In the genomic region with DNA sequence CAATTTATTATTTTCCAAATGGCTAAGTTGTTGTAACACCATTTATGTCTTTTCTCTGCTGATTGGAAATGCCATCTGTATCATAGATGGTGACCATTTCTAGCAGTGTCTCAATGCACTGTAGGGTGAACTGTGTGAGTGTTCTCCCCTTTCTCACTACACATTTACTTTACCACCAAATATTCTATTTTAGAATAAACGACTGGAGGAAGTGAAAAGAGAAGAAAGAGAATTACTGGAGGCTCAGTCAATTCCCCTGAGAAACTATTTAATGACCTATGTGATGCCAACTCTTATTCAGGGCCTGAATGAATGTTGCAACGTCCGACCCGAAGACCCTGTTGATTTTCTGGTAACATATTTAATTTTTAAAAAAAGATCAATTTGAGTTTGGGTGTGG, we compare ENCODE assay signal across 23 cellular contexts. TPM values are rescaled to one million over a fixed set of nuclear protein-coding genes. Genes with fewer than 3 reads are reported as not detected.
A peak's percentile ranks its signal among the peaks of the same experiment; 100 is the strongest.
DNase-seq lines count a peak whose midpoint lies in the region; ATAC-seq, FAIRE-seq and TF ChIP-seq lines count a peak whose summit lies in the region.
"Had no signal": no experiment of that assay in that cellular context is flagged by ENCODE, and none has a peak within 500 bp of the region (broad histone marks: within the 10 kb centered on the region; RNA-seq: fewer than 3 reads in every experiment).

No MANE protein-coding gene starts in this region.

- no peaks in the 10 kb centered on the region for H3K4me1 Mint-ChIP-seq in Calu3 (ENCODE audit: low read depth, unreplicated experiment)
- H3K4me1 Mint-ChIP-seq: activated naive CD8-positive, alpha-beta T cell treated with anti-CD3 and anti-CD28 coated beads for 36 hours had no signal

- BruUV-seq in Calu3 (replicated peaks; lab: Mats Ljungman, UMichigan), result no TSS peak

- 85 to 88% methylated on average over 4 of the region's 4 CpGs for WGBS in testis, 2 donors

- no peaks in the 10 kb centered on the region for H3K9me3 ChIP-seq in SU-DHL-6 (ENCODE audit: insufficient read depth, low read length)
- H3K9me3 ChIP-seq in testis, result no peaks in the 10 kb centered on the region
- H3K9me3 ChIP-seq: breast epithelium, left ventricle myocardium inferior had no signal

- H3K27me3 ChIP-seq in SU-DHL-6 (ENCODE audit: low read length) (no peaks in the 10 kb centered on the region), testis (no peaks in the 10 kb centered on the region)
- H3K27me3 ChIP-seq: breast epithelium had no signal

- H3K36me3 ChIP-seq in SU-DHL-6 (ENCODE audit: low read length) (no peaks in the 10 kb centered on the region), testis (ENCODE audit: low read depth, missing control alignments) (no peaks in the 10 kb centered on the region)
- H3K36me3 ChIP-seq: breast epithelium, left ventricle myocardium inferior had no signal

- intact Hi-C loops in testis (cut with DNase I; ENCODE audit: low total_unique reads) (no loop called here), Calu3 (cut with micrococcal nuclease; ENCODE audit: unreplicated experiment) (no loop called here)

- peak; percentile 67 for FAIRE-seq in GM18507 (lab: Jason Lieb, UNC)
- FAIRE-seq: RCC 7860 had no signal

- H3K79me2 ChIP-seq in SU-DHL-6 (ENCODE audit: insufficient read depth, low read length), result no peaks in the 10 kb centered on the region

- no peak overlapping the region for H3K9ac ChIP-seq in SU-DHL-6 (ENCODE audit: low read length)

- no peak overlapping the region for H3K4me3 Mint-ChIP-seq in Calu3 (ENCODE audit: low read depth, unreplicated experiment)
- H3K4me3 Mint-ChIP-seq: activated naive CD8-positive, alpha-beta T cell treated with anti-CD3 and anti-CD28 coated beads for 36 hours; activated T-cell treated with anti-CD3 and anti-CD28 coated beads, Interleukin-2, amount 50 U/mL, for 72 hours; HFFc6 had no signal

- no peak for TF ChIP-seq CTCF in SU-DHL-6 (IDR thresholded peaks at IDR 0.05; ENCODE audit: insufficient read depth, low read length, poor library complexity, severe bottlenecking)
- TF ChIP-seq CTCF in testis (IDR thresholded peaks at IDR 0.05), result no peak
- TF ChIP-seq CTCF in Calu3 (IDR thresholded peaks at IDR 0.05; ENCODE audit: unreplicated experiment), result no peak

- TF ChIP-seq POLR2A in testis (IDR thresholded peaks at IDR 0.05), result no peak

- peak; percentile 80 for ATAC-seq in GM21390 (IDR thresholded peaks at IDR 0.05; ENCODE audit: unreplicated experiment)
- peak; percentile 80 for ATAC-seq in HG03103 (IDR thresholded peaks at IDR 0.05; ENCODE audit: low read depth, unreplicated experiment)
- no peak for ATAC-seq in HG03139 (IDR thresholded peaks at IDR 0.05; ENCODE audit: unreplicated experiment)
- ATAC-seq: activated T-cell treated with anti-CD3 and anti-CD28 coated beads, Interleukin-2, amount 50 U/mL, for 72 hours; esophagus mucosa; SK-N-SH treated with all-trans-retinoic acid at 6 μM for 48 hours had no signal

- H3K27ac ChIP-seq in SU-DHL-6 (ENCODE audit: low read depth, low read length) (no peak overlapping the region), testis (no peak overlapping the region)
- H3K27ac ChIP-seq: breast epithelium, left ventricle myocardium inferior had no signal

- no peaks in the 10 kb centered on the region for H3K9me2 ChIP-seq in SU-DHL-6 (replicated peaks; ENCODE audit: insufficient read depth, low read length)

- no peak overlapping the region for H2AFZ ChIP-seq in SU-DHL-6 (ENCODE audit: low read depth, low read length, severe bottlenecking)

- no peaks in the 10 kb centered on the region for H3K4me1 ChIP-seq in testis
- H3K4me1 ChIP-seq: breast epithelium, left ventricle myocardium inferior had no signal

- no peaks in the 10 kb centered on the region for H3K36me3 Mint-ChIP-seq in Calu3 (ENCODE audit: insufficient read depth, unreplicated experiment)
- H3K36me3 Mint-ChIP-seq: activated naive CD8-positive, alpha-beta T cell treated with anti-CD3 and anti-CD28 coated beads for 36 hours had no signal

- H3F3A ChIP-seq in SU-DHL-6 (ENCODE audit: insufficient read depth), result 0 out of 2 replicates have a peak, but pooled peaks cover 1% of the 10 kb centered on the region

- H3K4me3 ChIP-seq in SU-DHL-6 (ENCODE audit: insufficient read depth, low read length, poor library complexity, severe bottlenecking) (no peak overlapping the region), testis (no peak overlapping the region)
- H3K4me3 ChIP-seq: breast epithelium, left ventricle myocardium inferior had no signal

- no peaks in the 10 kb centered on the region for H4K20me1 ChIP-seq in SU-DHL-6 (ENCODE audit: low read depth, low read length)

- H3K27me3 Mint-ChIP-seq in Calu3 (ENCODE audit: unreplicated experiment), result peaks cover 12% of the 10 kb centered on the region

- CTCF ChIA-PET in Calu3 (lab: Charles Lee), result no interaction called here

- H3K9me3 Mint-ChIP-seq in Calu3 (ENCODE audit: low read depth, unreplicated experiment), result no peaks in the 10 kb centered on the region
- H3K9me3 Mint-ChIP-seq: activated naive CD8-positive, alpha-beta T cell treated with anti-CD3 and anti-CD28 coated beads for 36 hours; activated T-cell treated with anti-CD3 and anti-CD28 coated beads, Interleukin-2, amount 50 U/mL, for 72 hours; HFFc6 had no signal

- H3K27ac Mint-ChIP-seq in Calu3 (ENCODE audit: unreplicated experiment), result no peak overlapping the region
- H3K27ac Mint-ChIP-seq: activated naive CD8-positive, alpha-beta T cell treated with anti-CD3 and anti-CD28 coated beads for 36 hours; activated T-cell treated with anti-CD3 and anti-CD28 coated beads, Interleukin-2, amount 50 U/mL, for 72 hours; HFFc6 had no signal

- H3K4me2 ChIP-seq in SU-DHL-6 (ENCODE audit: low read depth, low read length, poor library complexity, severe bottlenecking), result peak overlapping the region; percentile 14

- DNase-seq in GM18507 (ENCODE audit: extremely low spot score, insufficient read length, low read depth) (no peak), COLO668 (lab: John Stamatoyannopoulos, UW; ENCODE audit: unreplicated experiment) (no peak), testis (no peak), Calu3 (no peak)
- DNase-seq: activated CD4-positive, alpha-beta T cell treated with anti-CD3 and anti-CD28 coated beads, Interleukin-2, amount 50 U/mL, for 4 hours; activated naive CD8-positive, alpha-beta T cell treated with anti-CD3 and anti-CD28 coated beads for 36 hours; activated T-cell treated with anti-CD3 and anti-CD28 coated beads, Interleukin-2, amount 50 U/mL, for 72 hours; dermis blood vessel endothelial cell; GDM1; HFFc6; left ventricle myocardium inferior; MM.1S; NCI-H187; NCI-H510A treated with DMSO at 0.1 percent for 48 hours; stimulated activated CD4-positive, alpha-beta T cell treated with anti-CD3 and anti-CD28 coated beads, Interleukin-2, amount 100 ng/mL, for 48 hours had no signal

RNA-seq across cellular contexts. Expression of a gene that starts 15.5 kb away (rescaled TPM):
- total RNA-seq in testis, result 100 to 1,000 TPM; 194 to 255 TPM
- 166 TPM for polyA plus RNA-seq in testis (ENCODE audit: insufficient read depth, low read depth, low replicate concordance)
- total RNA-seq in Calu3 (2022), result 198 and 205 TPM in 2 replicates
